18 cellular contexts compared by ENCODE assay signal in genomic region chrX:6371353-6371752, GRCh38.
DNase-seq lines count a peak whose midpoint lies in the region; TF ChIP-seq lines count a peak whose summit lies in the region.
"Had no signal": no experiment of that assay in that cellular context is flagged by ENCODE, and none has a peak within 500 bp of the region (broad histone marks: within the 10 kb centered on the region; RNA-seq: fewer than 3 reads in every experiment).

No MANE protein-coding gene starts in this region.

- DNase-seq in DMS 273 (lab: John Stamatoyannopoulos, UW; ENCODE audit: unreplicated experiment) (peak; percentile 2), DMS 273 treated with DMSO at 0.1 percent for 48 hours (lab: John Stamatoyannopoulos, UW) (no peak), Karpas-422 (peak; percentile 62), endodermal cell (no peak), DMS153 treated with DMSO at 0.1 percent for 48 hours (lab: John Stamatoyannopoulos, UW; ENCODE audit: unreplicated experiment) (no peak)
- DNase-seq in effector CD8-positive, alpha-beta T cell (lab: John Stamatoyannopoulos, UW) = no peak
- DNase-seq: CD4-positive, CD25-positive, alpha-beta regulatory T cell; CD8-positive, alpha-beta memory T cell; DMS153; DMS79 treated with DMSO at 0.1 percent for 48 hours; GF-D8; GM23248; HFFc6 had no signal

- H2AFZ ChIP-seq in Karpas-422 (ENCODE audit: low read length) = no peak overlapping the region
- H2AFZ ChIP-seq: GM23248 had no signal

- no peaks in the 10 kb centered on the region for H3K4me1 ChIP-seq in Karpas-422 (ENCODE audit: low read length)
- no peaks in the 10 kb centered on the region for H3K4me1 ChIP-seq in endodermal cell (ENCODE audit: control insufficient read depth, insufficient read depth, low read length)
- H3K4me1 ChIP-seq: BLaER1, HAP-1 had no signal

- no peaks in the 10 kb centered on the region for H3K9me2 ChIP-seq in Karpas-422 (replicated peaks; ENCODE audit: insufficient read depth, low read length)

- no peaks in the 10 kb centered on the region for H3K27me3 Mint-ChIP-seq in endodermal cell (ENCODE audit: insufficient read depth)
- H3K27me3 Mint-ChIP-seq: B cell; CD4-positive, CD25-positive, alpha-beta regulatory T cell; CD8-positive, alpha-beta memory T cell had no signal

- H3K27me3 ChIP-seq in Karpas-422 (ENCODE audit: low read length) = no peaks in the 10 kb centered on the region
- H3K27me3 ChIP-seq in endodermal cell (ENCODE audit: control insufficient read depth, insufficient read depth, low read length, poor library complexity, severe bottlenecking) = no peaks in the 10 kb centered on the region
- H3K27me3 ChIP-seq: BLaER1 had no signal

- H3K4me2 ChIP-seq in Karpas-422 (ENCODE audit: low read depth, low read length, poor library complexity, severe bottlenecking) = no peak overlapping the region
- H3K4me2 ChIP-seq: BLaER1 had no signal

- H3K36me3 ChIP-seq in Karpas-422 (ENCODE audit: insufficient read depth, low read length) (no peaks in the 10 kb centered on the region), endodermal cell (ENCODE audit: control insufficient read depth, insufficient read depth, low read length) (no peaks in the 10 kb centered on the region)
- H3K36me3 ChIP-seq: BLaER1, HAP-1 had no signal

- H4K20me1 ChIP-seq in Karpas-422 (ENCODE audit: insufficient read depth, low read depth, low read length) = no peaks in the 10 kb centered on the region
- H4K20me1 ChIP-seq: BLaER1 had no signal

- H3K27ac Mint-ChIP-seq in endodermal cell = no peak overlapping the region
- H3K27ac Mint-ChIP-seq: B cell; CD4-positive, CD25-positive, alpha-beta regulatory T cell; CD8-positive, alpha-beta memory T cell; HFFc6 had no signal

- H3K9ac ChIP-seq in Karpas-422 (ENCODE audit: low read length) (no peak overlapping the region), endodermal cell (ENCODE audit: extremely low read depth, low read length, poor library complexity, severe bottlenecking) (no peak overlapping the region)
- H3K9ac ChIP-seq: BLaER1, GM23248 had no signal

- peaks cover 29% of the 10 kb centered on the region for H3K9me3 Mint-ChIP-seq in endodermal cell

- peaks cover 23% of the 10 kb centered on the region for H3K4me1 Mint-ChIP-seq in endodermal cell
- H3K4me1 Mint-ChIP-seq: B cell; CD4-positive, CD25-positive, alpha-beta regulatory T cell; CD8-positive, alpha-beta memory T cell had no signal

- H3K4me3 Mint-ChIP-seq in endodermal cell = no peak overlapping the region
- H3K4me3 Mint-ChIP-seq: B cell; CD4-positive, CD25-positive, alpha-beta regulatory T cell; CD8-positive, alpha-beta memory T cell; HFFc6 had no signal

- no peak overlapping the region for H3K4me3 ChIP-seq in Karpas-422 (ENCODE audit: low read length)
- no peak overlapping the region for H3K4me3 ChIP-seq in endodermal cell (ENCODE audit: low read length)
- H3K4me3 ChIP-seq: BLaER1, GM23248, HAP-1 had no signal

- no peaks in the 10 kb centered on the region for H3K9me3 ChIP-seq in Karpas-422 (ENCODE audit: low read length)
- no peaks in the 10 kb centered on the region for H3K9me3 ChIP-seq in endodermal cell (ENCODE audit: control insufficient read depth, low read length)
- H3K9me3 ChIP-seq: BLaER1, HAP-1 had no signal

- no peaks in the 10 kb centered on the region for H3K79me2 ChIP-seq in Karpas-422 (ENCODE audit: low read length)

- WGBS in endodermal cell (ENCODE audit: insufficient coverage in 1 of 2, insufficient read length in 1 of 2), 2 experiments = 80 to 92% methylated on average over 1 to 3 of the region's 3 CpGs

- H3K27ac ChIP-seq in Karpas-422 (ENCODE audit: low read length) (no peak overlapping the region), endodermal cell (ENCODE audit: low read depth, low read length) (no peak overlapping the region)
- H3K27ac ChIP-seq: 22Rv1, BLaER1, C4-2B, GM23248 had no signal

- peak; percentile 41 for TF ChIP-seq CTCF in endodermal cell (conservative IDR thresholded peaks at IDR 0.05)

- H3K36me3 Mint-ChIP-seq in endodermal cell (ENCODE audit: low read depth) = peaks cover 9% of the 10 kb centered on the region
- H3K36me3 Mint-ChIP-seq: CD4-positive, CD25-positive, alpha-beta regulatory T cell; CD8-positive, alpha-beta memory T cell had no signal

Comparison
In these comparisons a context has a peak if more than half of its experiments do, and no peak if none do; other contexts are left out.
1. DNase-seq: peak in DMS 273 (single experiment) and Karpas-422 (single experiment); none in DMS 273 treated with DMSO at 0.1 percent for 48 hours (single experiment), endodermal cell (single experiment), effector CD8-positive, alpha-beta T cell (single experiment) and DMS153 treated with DMSO at 0.1 percent for 48 hours (single experiment).